16 cellular contexts compared by ENCODE assay signal in genomic region chr16:78932395-78932794, GRCh38.
DNase-seq lines count a peak whose midpoint lies in the region; ATAC-seq and TF ChIP-seq lines count a peak whose summit lies in the region.
"Had no signal": no experiment of that assay in that cellular context is flagged by ENCODE, and none has a peak within 500 bp of the region (broad histone marks: within the 10 kb centered on the region; RNA-seq: fewer than 3 reads in every experiment).

No MANE protein-coding gene starts in this region.

- H3K27me3 ChIP-seq in lower lobe of right lung (ENCODE audit: low read depth): no peaks in the 10 kb centered on the region
- no peaks in the 10 kb centered on the region for H3K27me3 ChIP-seq in thyroid gland
- no peaks in the 10 kb centered on the region for H3K27me3 ChIP-seq in endodermal cell (ENCODE audit: control insufficient read depth, insufficient read depth, low read length, poor library complexity, severe bottlenecking)
- H3K27me3 ChIP-seq: BLaER1 had no signal

- no peak overlapping the region for H3K4me3 ChIP-seq in lower lobe of right lung
- no peak overlapping the region for H3K4me3 ChIP-seq in thyroid gland (replicated peaks in 1 of 3)
- no peak overlapping the region for H3K4me3 ChIP-seq in endodermal cell (ENCODE audit: low read length)
- H3K4me3 ChIP-seq: BLaER1 had no signal

- no peak for TF ChIP-seq POLR2A in thyroid gland (IDR thresholded peaks at IDR 0.05)

- H3K4me1 ChIP-seq in lower lobe of right lung (no peaks in the 10 kb centered on the region), thyroid gland (peaks cover 15 to 20% of the 10 kb centered on the region in 2 donors), endodermal cell (ENCODE audit: control insufficient read depth, insufficient read depth, low read length) (no peaks in the 10 kb centered on the region)
- H3K4me1 ChIP-seq: Caco-2 had no signal

- ATAC-seq in lower lobe of right lung (peak in 1 of 2 donors; percentile 41), GM21723 (IDR thresholded peaks at IDR 0.05; ENCODE audit: unreplicated experiment) (no peak)

- H3K36me3 ChIP-seq in lower lobe of right lung: no peaks in the 10 kb centered on the region
- no peaks in the 10 kb centered on the region for H3K36me3 ChIP-seq in thyroid gland
- H3K36me3 ChIP-seq in endodermal cell (ENCODE audit: control insufficient read depth, insufficient read depth, low read length): no peaks in the 10 kb centered on the region
- H3K36me3 ChIP-seq: BLaER1 had no signal

- DNase-seq in NCI-H2171 treated with DMSO at 0.1 percent for 48 hours (lab: John Stamatoyannopoulos, UW) (peak; percentile 16), NCI-H2171 (lab: John Stamatoyannopoulos, UW) (no peak), NCI-H524 treated with DMSO at 0.1 percent for 48 hours (lab: John Stamatoyannopoulos, UW) (peak; percentile 54), lower lobe of right lung (peak; percentile 43), thyroid gland (peak; percentile 81 to 86), GM20000 (ENCODE audit: low spot score) (no peak), endodermal cell (no peak)
- DNase-seq: 8988T; AML-193; Caco-2; CD8-positive, alpha-beta memory T cell; GOT3; H9; IMR-90 had no signal

- H3K27ac Mint-ChIP-seq in endodermal cell: no peak overlapping the region
- H3K27ac Mint-ChIP-seq: CD8-positive, alpha-beta memory T cell had no signal

- no peaks in the 10 kb centered on the region for H3K36me3 Mint-ChIP-seq in endodermal cell (ENCODE audit: low read depth)

- H3K9me3 ChIP-seq in lower lobe of right lung (no peaks in the 10 kb centered on the region), thyroid gland (no peaks in the 10 kb centered on the region), endodermal cell (ENCODE audit: control insufficient read depth, low read length) (no peaks in the 10 kb centered on the region)
- H3K9me3 ChIP-seq: BLaER1, Caco-2 had no signal

- no peaks in the 10 kb centered on the region for H3K27me3 Mint-ChIP-seq in endodermal cell (ENCODE audit: insufficient read depth)

- no peak overlapping the region for H3K4me3 Mint-ChIP-seq in endodermal cell
- H3K4me3 Mint-ChIP-seq: CD8-positive, alpha-beta memory T cell; H9 had no signal

- no peak for TF ChIP-seq CTCF in lower lobe of right lung (IDR thresholded peaks at IDR 0.05)
- TF ChIP-seq CTCF in thyroid gland (IDR thresholded peaks at IDR 0.05): no peak
- no peak for TF ChIP-seq CTCF in GM20000 (IDR thresholded peaks at IDR 0.05; ENCODE audit: extremely low read depth, missing control alignments)
- no peak for TF ChIP-seq CTCF in endodermal cell (conservative IDR thresholded peaks at IDR 0.05)

- intact Hi-C loops in lower lobe of right lung (cut with DNase I): no loop called here
- intact Hi-C loops in thyroid gland (cut with DNase I): no loop called here

- no peaks in the 10 kb centered on the region for H3K4me1 Mint-ChIP-seq in endodermal cell
- H3K4me1 Mint-ChIP-seq: CD8-positive, alpha-beta memory T cell; H9 had no signal

- H3K27ac ChIP-seq in lower lobe of right lung (no peak overlapping the region), thyroid gland (peak overlapping the region in 1 of 3 donors; percentile 41), endodermal cell (ENCODE audit: low read depth, low read length) (no peak overlapping the region)
- H3K27ac ChIP-seq: BLaER1 had no signal

- 41 to 49% methylated on average over 8 of the region's 8 CpGs for WGBS in thyroid gland, 2 donors
- 91 to 100% methylated on average over 2 to 8 of the region's 8 CpGs for WGBS in endodermal cell (ENCODE audit: insufficient coverage in 1 of 2, insufficient read length in 1 of 2), 2 experiments

- no peaks in the 10 kb centered on the region for H3K9me3 Mint-ChIP-seq in endodermal cell
- H3K9me3 Mint-ChIP-seq: H9 had no signal

- H3K9ac ChIP-seq in endodermal cell (ENCODE audit: extremely low read depth, low read length, poor library complexity, severe bottlenecking): no peak overlapping the region
- H3K9ac ChIP-seq: BLaER1 had no signal

Comparison
In these comparisons a context has a peak if more than half of its experiments do, and no peak if none do; other contexts are left out.
1. DNase-seq: peak in NCI-H2171 treated with DMSO at 0.1 percent for 48 hours (single experiment), NCI-H524 treated with DMSO at 0.1 percent for 48 hours (single experiment), lower lobe of right lung (single experiment) and thyroid gland (2 of 2); none in NCI-H2171 (single experiment), GM20000 (single experiment) and endodermal cell (single experiment).